8 cellular contexts compared by ENCODE assay signal in genomic region chr12:50111417-50111692, GRCh38. TPM values are rescaled to one million over a fixed set of nuclear protein-coding genes. Genes with fewer than 3 reads are reported as not detected.
A peak's percentile ranks its signal among the peaks of the same experiment; 100 is the strongest.
DNase-seq lines count a peak whose midpoint lies in the region; ATAC-seq lines count a peak whose summit lies in the region.

No MANE protein-coding gene starts in this region.

- H3K36me3 ChIP-seq in H7 (replicated peaks; ENCODE audit: control insufficient read depth, insufficient read depth, low read length): no peaks in the 10 kb centered on the region
- no peaks in the 10 kb centered on the region for H3K36me3 ChIP-seq in SK-N-MC (ENCODE audit: insufficient read depth, low read length)
- H3K36me3 ChIP-seq in skeletal muscle tissue (ENCODE audit: control insufficient read depth in 3 of 3, insufficient read depth in 3 of 3, low read length in 3 of 3): peaks cover 18 to 32% (median 24%) of the 10 kb centered on the region in 3 donors

- no peaks in the 10 kb centered on the region for H3K9me3 ChIP-seq in SK-N-MC (ENCODE audit: low read depth, low read length)
- H3K9me3 ChIP-seq in skeletal muscle tissue (ENCODE audit: control insufficient read depth in 3 of 3, low read length in 3 of 3): no peaks in the 10 kb centered on the region

- intact Hi-C loops in Right ventricle myocardium superior (cut with DNase I): no loop called here

- H3K4me3 ChIP-seq in H7 (ENCODE audit: insufficient read depth, low read depth, low read length) (peak overlapping the region; percentile 43), SK-N-MC (peak overlapping the region; percentile 60), skeletal muscle tissue (ENCODE audit: low read length in 3 of 3) (peak overlapping the region; percentile 55 to 69 (median 63))

- no peak for DNase-seq in H7
- no peak for DNase-seq in SK-N-MC (ENCODE audit: low read depth, low spot score)
- no peak for DNase-seq in Right ventricle myocardium superior
- DNase-seq in anterior cingulate cortex (lab: John Stamatoyannopoulos, UW): no peak
- no peak for DNase-seq in epidermal melanocyte (ENCODE audit: insufficient read length, low spot score)

- H3K27me3 ChIP-seq in H7 (ENCODE audit: control insufficient read depth, insufficient read depth, low read length) (no peaks in the 10 kb centered on the region), skeletal muscle tissue (ENCODE audit: control insufficient read depth in 3 of 3, insufficient read depth in 3 of 3, low read length in 3 of 3) (no peaks in the 10 kb centered on the region)

- H3K27ac ChIP-seq in SK-N-MC (peak overlapping the region; percentile 85), skeletal muscle tissue (ENCODE audit: low read depth, low read length) (peak overlapping the region; percentile 100)

- H3K9ac ChIP-seq in SK-N-MC (ENCODE audit: insufficient read length) (no peak overlapping the region), skeletal muscle tissue (ENCODE audit: low read depth in 1 of 3, low read length in 3 of 3) (peak overlapping the region; percentile 64 to 88 (median 79))

- ATAC-seq in Right ventricle myocardium superior (ENCODE audit: poor library complexity): peak; percentile 6
- ATAC-seq in GM18870 (IDR thresholded peaks at IDR 0.05; ENCODE audit: unreplicated experiment): no peak
- ATAC-seq in HG03442 (IDR thresholded peaks at IDR 0.05; ENCODE audit: unreplicated experiment): no peak

- peaks cover 56 to 73% (median 69%) of the 10 kb centered on the region in 3 donors for H3K4me1 ChIP-seq in skeletal muscle tissue (ENCODE audit: control insufficient read depth in 3 of 3, insufficient read depth in 3 of 3, low read length in 3 of 3)

RNA-seq across cellular contexts. Expression of gene COX14, which starts 0.7 kb away (rescaled TPM):
- total RNA-seq in H7 (2014; rRNA removed; shearing (Covaris generic)): 33.4 and 38.3 TPM in 2 replicates
- 243 TPM for total RNA-seq in Right ventricle myocardium superior
- 37.1 TPM for total RNA-seq in skeletal muscle tissue

RNA-seq across cellular contexts. Expression of gene GPD1, which starts 7.5 kb away (rescaled TPM):
- 0.59 TPM in 1 of 2 replicates, not detected in the other for total RNA-seq in H7 (2014; rRNA removed; shearing (Covaris generic))
- total RNA-seq in Right ventricle myocardium superior (38.3 TPM), skeletal muscle tissue (104 TPM)

RNA-seq across cellular contexts. Expression of gene SMARCD1, which starts 26.2 kb away (rescaled TPM):
- 182 and 196 TPM in 2 replicates for total RNA-seq in H7 (2014; rRNA removed; shearing (Covaris generic))
- 14.3 TPM for total RNA-seq in Right ventricle myocardium superior
- total RNA-seq in skeletal muscle tissue: 19.3 TPM

RNA-seq across cellular contexts. Expression of gene ASIC1, which starts 54.0 kb away (rescaled TPM):
- total RNA-seq in H7 (2014; rRNA removed; shearing (Covaris generic)): 0.81 and 1.2 TPM in 2 replicates
- 1.6 TPM for total RNA-seq in Right ventricle myocardium superior
- total RNA-seq in skeletal muscle tissue: 2.6 TPM

RNA-seq across cellular contexts. Expression of gene CERS5, which starts 55.8 kb away (rescaled TPM):
- total RNA-seq in H7 (2014; rRNA removed; shearing (Covaris generic)): 23.9 and 24.6 TPM in 2 replicates
- total RNA-seq in Right ventricle myocardium superior (7.3 TPM), skeletal muscle tissue (43.8 TPM)

Comparison
In these comparisons a context has a peak if more than half of its experiments do, and no peak if none do; other contexts are left out.
1. RNA of gene GPD1, which starts 7.5 kb away (total RNA-seq): 104 TPM in skeletal muscle tissue (single experiment) and 38.3 TPM in Right ventricle myocardium superior (single experiment); 0.59 TPM in H7; every median in the first group is over 10 times any median in the second.
2. Peak in every context shown above with its lines, with median percentiles within 50 percentile points of each other: H3K4me3 ChIP-seq.